In the genomic region with DNA sequence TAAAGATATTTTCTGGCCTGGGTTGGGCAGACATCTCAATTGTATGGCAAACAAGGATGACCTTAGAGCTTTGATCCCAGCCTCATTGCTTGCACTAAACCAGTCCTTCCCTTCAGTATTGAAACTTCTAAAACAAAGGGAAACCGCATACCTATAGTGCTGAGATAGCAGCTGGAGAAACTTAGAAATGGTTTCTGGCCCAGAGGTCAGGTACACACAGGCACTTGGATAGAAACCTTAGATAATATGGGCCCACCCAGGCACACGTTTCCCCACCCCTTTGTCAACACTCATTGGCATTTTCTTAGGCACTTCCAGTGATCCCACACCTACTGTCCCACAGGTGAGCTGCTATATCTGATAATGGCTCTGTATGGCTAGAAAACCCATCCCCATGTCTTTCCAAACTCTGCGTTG, we compare ENCODE assay signal across 1 cellular context.
TF ChIP-seq lines count a peak whose summit lies in the region.

No MANE protein-coding gene starts in this region.

TF ChIP-seq in HepG2, 621 proteins besides CTCF, POLR2A, EP300 and RAD21 (continued from another document and continues in another):
- TF ChIP-seq, protein P1, sequence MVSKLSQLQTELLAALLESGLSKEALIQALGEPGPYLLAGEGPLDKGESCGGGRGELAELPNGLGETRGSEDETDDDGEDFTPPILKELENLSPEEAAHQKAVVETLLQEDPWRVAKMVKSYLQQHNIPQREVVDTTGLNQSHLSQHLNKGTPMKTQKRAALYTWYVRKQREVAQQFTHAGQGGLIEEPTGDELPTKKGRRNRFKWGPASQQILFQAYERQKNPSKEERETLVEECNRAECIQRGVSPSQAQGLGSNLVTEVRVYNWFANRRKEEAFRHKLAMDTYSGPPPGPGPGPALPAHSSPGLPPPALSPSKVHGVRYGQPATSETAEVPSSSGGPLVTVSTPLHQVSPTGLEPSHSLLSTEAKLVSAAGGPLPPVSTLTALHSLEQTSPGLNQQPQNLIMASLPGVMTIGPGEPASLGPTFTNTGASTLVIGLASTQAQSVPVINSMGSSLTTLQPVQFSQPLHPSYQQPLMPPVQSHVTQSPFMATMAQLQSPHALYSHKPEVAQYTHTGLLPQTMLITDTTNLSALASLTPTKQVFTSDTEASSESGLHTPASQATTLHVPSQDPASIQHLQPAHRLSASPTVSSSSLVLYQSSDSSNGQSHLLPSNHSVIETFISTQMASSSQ (IDR thresholded peaks at IDR 0.05; ENCODE audit: low read depth) = peak; percentile 68; the same call in 1 of the 2 replicates
- TF ChIP-seq, protein P1 (CRISPR knock-in tag; IDR thresholded peaks at IDR 0.05; ENCODE audit: borderline replicate concordance) = peak; percentile 85
- TF ChIP-seq RNF219 (CRISPR knock-in tag; IDR thresholded peaks at IDR 0.05) = no peak
- TF ChIP-seq, protein P2, sequence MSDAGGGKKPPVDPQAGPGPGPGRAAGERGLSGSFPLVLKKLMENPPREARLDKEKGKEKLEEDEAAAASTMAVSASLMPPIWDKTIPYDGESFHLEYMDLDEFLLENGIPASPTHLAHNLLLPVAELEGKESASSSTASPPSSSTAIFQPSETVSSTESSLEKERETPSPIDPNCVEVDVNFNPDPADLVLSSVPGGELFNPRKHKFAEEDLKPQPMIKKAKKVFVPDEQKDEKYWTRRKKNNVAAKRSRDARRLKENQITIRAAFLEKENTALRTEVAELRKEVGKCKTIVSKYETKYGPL (CRISPR knock-in tag; IDR thresholded peaks at IDR 0.05) = no peak
- TF ChIP-seq CAMTA2 (CRISPR knock-in tag; IDR thresholded peaks at IDR 0.05; ENCODE audit: borderline replicate concordance) = no peak
- no peak for TF ChIP-seq PHF20 (CRISPR knock-in tag; IDR thresholded peaks at IDR 0.05)
- peak; percentile 92 for TF ChIP-seq SOX13 (IDR thresholded peaks at IDR 0.05)
- peak in 1 of 2 experiments; percentile 98; a peak in 2 of 4 replicates for TF ChIP-seq SOX13 (CRISPR knock-in tag; conservative IDR thresholded peaks at IDR 0.05 in 1 of 2, IDR thresholded peaks at IDR 0.05 in 1 of 2)
- peak; percentile 89 for TF ChIP-seq HDAC2 (CRISPR knock-in tag; IDR thresholded peaks at IDR 0.05)
- TF ChIP-seq POGZ (CRISPR knock-in tag; IDR thresholded peaks at IDR 0.05) = peak; percentile 44; the same call in 1 of the 2 replicates
- TF ChIP-seq EHMT2 (IDR thresholded peaks at IDR 0.05; ENCODE audit: borderline replicate concordance, low read depth, low read length) = peak; percentile 69; the same call in 1 of the 2 replicates
- TF ChIP-seq ZNF609 (CRISPR knock-in tag; IDR thresholded peaks at IDR 0.05; ENCODE audit: borderline replicate concordance) = peak; percentile 92
- no peak for TF ChIP-seq SRSF4 (IDR thresholded peaks at IDR 0.05; ENCODE audit: low read depth, low read length, poor library complexity, severe bottlenecking)
- no peak for TF ChIP-seq ZNF282 (IDR thresholded peaks at IDR 0.05; ENCODE audit: partially characterized antibody)
- TF ChIP-seq MTA1 (CRISPR knock-in tag; IDR thresholded peaks at IDR 0.05; ENCODE audit: borderline replicate concordance) = no peak; the same call in 1 of the 2 replicates
- peak; percentile 85; the same call in 1 of the 2 replicates for TF ChIP-seq PITX1 (CRISPR knock-in tag; IDR thresholded peaks at IDR 0.05)
- TF ChIP-seq ISL2 (CRISPR knock-in tag; IDR thresholded peaks at IDR 0.05) = peak; percentile 95
- TF ChIP-seq ZNF44 (CRISPR knock-in tag; IDR thresholded peaks at IDR 0.05) = no peak
- TF ChIP-seq NR2F6 (IDR thresholded peaks at IDR 0.05) = peak; percentile 99
- peak; percentile 98 for TF ChIP-seq NR2F6 (CRISPR knock-in tag; IDR thresholded peaks at IDR 0.05)
- TF ChIP-seq ZNF660 (CRISPR knock-in tag; IDR thresholded peaks at IDR 0.05; ENCODE audit: borderline replicate concordance, low read depth) = no peak
- no peak for TF ChIP-seq ZNF275 (CRISPR knock-in tag; IDR thresholded peaks at IDR 0.05; ENCODE audit: borderline replicate concordance)
- TF ChIP-seq, protein P3, sequence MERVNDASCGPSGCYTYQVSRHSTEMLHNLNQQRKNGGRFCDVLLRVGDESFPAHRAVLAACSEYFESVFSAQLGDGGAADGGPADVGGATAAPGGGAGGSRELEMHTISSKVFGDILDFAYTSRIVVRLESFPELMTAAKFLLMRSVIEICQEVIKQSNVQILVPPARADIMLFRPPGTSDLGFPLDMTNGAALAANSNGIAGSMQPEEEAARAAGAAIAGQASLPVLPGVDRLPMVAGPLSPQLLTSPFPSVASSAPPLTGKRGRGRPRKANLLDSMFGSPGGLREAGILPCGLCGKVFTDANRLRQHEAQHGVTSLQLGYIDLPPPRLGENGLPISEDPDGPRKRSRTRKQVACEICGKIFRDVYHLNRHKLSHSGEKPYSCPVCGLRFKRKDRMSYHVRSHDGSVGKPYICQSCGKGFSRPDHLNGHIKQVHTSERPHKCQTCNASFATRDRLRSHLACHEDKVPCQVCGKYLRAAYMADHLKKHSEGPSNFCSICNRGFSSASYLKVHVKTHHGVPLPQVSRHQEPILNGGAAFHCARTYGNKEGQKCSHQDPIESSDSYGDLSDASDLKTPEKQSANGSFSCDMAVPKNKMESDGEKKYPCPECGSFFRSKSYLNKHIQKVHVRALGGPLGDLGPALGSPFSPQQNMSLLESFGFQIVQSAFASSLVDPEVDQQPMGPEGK (CRISPR knock-in tag; IDR thresholded peaks at IDR 0.05) = peak; percentile 70; the same call in 1 of the 2 replicates
- peak; percentile 67; the same call in 1 of the 2 replicates for TF ChIP-seq ZNF264 (CRISPR knock-in tag; IDR thresholded peaks at IDR 0.05)
- TF ChIP-seq YEATS4 (CRISPR knock-in tag; IDR thresholded peaks at IDR 0.05; ENCODE audit: borderline replicate concordance) = peak; percentile 58; the same call in 1 of the 2 replicates
- TF ChIP-seq KMT2B (CRISPR knock-in tag; IDR thresholded peaks at IDR 0.05) = no peak; the same call in 1 of the 2 replicates
- no peak for TF ChIP-seq ZSCAN12 (CRISPR knock-in tag; IDR thresholded peaks at IDR 0.05)
- peak; percentile 86 for TF ChIP-seq RARA (CRISPR knock-in tag; IDR thresholded peaks at IDR 0.05)
- peak; percentile 73; the same call in 1 of the 2 replicates for TF ChIP-seq IRF2 (CRISPR knock-in tag; IDR thresholded peaks at IDR 0.05)
- 0 out of 2 replicates have a peak, but pooled peaks have one; percentile 40 for TF ChIP-seq ZSCAN20 (CRISPR knock-in tag; IDR thresholded peaks at IDR 0.05; ENCODE audit: borderline replicate concordance)
- no peak for TF ChIP-seq ZNF598 (CRISPR knock-in tag; IDR thresholded peaks at IDR 0.05; ENCODE audit: borderline replicate concordance)
- peak; percentile 82 for TF ChIP-seq TBX3 (IDR thresholded peaks at IDR 0.05; ENCODE audit: borderline replicate concordance)
- TF ChIP-seq PAX8 (CRISPR knock-in tag; IDR thresholded peaks at IDR 0.05; ENCODE audit: borderline replicate concordance) = no peak
- peak; percentile 43; the same call in 1 of the 2 replicates for TF ChIP-seq ZNF343 (CRISPR knock-in tag; IDR thresholded peaks at IDR 0.05)
- no peak for TF ChIP-seq SMARCE1 (IDR thresholded peaks at IDR 0.05; ENCODE audit: borderline replicate concordance)
- no peak for TF ChIP-seq MXD1 (CRISPR knock-in tag; IDR thresholded peaks at IDR 0.05)
- no peak; the same call in 1 of the 2 replicates for TF ChIP-seq RELA (CRISPR knock-in tag; IDR thresholded peaks at IDR 0.05)
- TF ChIP-seq, protein P4, sequence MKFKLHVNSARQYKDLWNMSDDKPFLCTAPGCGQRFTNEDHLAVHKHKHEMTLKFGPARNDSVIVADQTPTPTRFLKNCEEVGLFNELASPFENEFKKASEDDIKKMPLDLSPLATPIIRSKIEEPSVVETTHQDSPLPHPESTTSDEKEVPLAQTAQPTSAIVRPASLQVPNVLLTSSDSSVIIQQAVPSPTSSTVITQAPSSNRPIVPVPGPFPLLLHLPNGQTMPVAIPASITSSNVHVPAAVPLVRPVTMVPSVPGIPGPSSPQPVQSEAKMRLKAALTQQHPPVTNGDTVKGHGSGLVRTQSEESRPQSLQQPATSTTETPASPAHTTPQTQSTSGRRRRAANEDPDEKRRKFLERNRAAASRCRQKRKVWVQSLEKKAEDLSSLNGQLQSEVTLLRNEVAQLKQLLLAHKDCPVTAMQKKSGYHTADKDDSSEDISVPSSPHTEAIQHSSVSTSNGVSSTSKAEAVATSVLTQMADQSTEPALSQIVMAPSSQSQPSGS (CRISPR knock-in tag; IDR thresholded peaks at IDR 0.05) = 0 out of 2 replicates have a peak, but pooled peaks have one; percentile 40
- TF ChIP-seq, protein P5, sequence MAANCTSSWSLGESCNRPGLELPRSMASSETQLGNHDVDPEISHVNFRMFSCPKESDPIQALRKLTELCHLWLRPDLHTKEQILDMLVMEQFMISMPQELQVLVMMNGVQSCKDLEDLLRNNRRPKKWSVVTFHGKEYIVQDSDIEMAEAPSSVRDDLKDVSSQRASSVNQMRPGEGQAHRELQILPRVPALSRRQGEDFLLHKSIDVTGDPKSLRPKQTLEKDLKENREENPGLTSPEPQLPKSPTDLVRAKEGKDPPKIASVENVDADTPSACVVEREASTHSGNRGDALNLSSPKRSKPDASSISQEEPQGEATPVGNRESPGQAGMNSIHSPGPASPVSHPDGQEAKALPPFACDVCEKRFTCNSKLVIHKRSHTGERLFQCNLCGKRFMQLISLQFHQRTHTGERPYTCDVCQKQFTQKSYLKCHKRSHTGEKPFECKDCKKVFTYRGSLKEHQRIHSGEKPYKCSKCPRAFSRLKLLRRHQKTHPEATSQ (CRISPR knock-in tag; IDR thresholded peaks at IDR 0.05; ENCODE audit: borderline replicate concordance) = peak; percentile 50; the same call in 1 of the 2 replicates
